ENCODE assay signal across 23 cellular contexts in the genomic region with DNA sequence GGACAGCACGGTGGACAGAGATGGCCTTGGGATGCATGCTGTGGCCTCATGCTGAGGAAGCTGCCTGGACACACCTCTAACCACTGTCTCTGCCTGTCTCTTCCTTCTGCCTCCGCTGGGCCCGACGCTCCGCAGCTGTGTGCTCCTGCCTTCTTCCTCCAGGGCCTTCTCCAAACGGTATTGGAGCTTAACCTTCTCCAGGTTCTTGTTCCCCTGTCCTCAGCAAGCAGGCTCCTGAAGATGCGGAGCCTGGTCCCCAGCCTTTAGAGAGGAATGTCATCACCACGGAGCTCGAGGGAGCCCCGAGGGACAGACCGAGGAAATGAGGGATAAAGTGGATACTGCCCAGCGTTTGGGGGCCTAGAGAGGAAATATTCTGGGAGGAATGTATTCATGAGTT.
DNase-seq lines count a peak whose midpoint lies in the region; ATAC-seq and TF ChIP-seq lines count a peak whose summit lies in the region.
"Had no signal": no experiment of that assay in that cellular context is flagged by ENCODE, and none has a peak within 500 bp of the region (broad histone marks: within the 10 kb centered on the region; RNA-seq: fewer than 3 reads in every experiment).

No MANE protein-coding gene starts in this region.

- H3K4me3 ChIP-seq in heart right ventricle (no peak overlapping the region), endodermal cell (ENCODE audit: low read length) (no peak overlapping the region), BE2C (ENCODE audit: low read depth, low read length) (no peak overlapping the region)
- H3K4me3 ChIP-seq: ascending aorta, GM12878, hepatocyte, SJCRH30 had no signal

- H3K4me1 ChIP-seq in heart right ventricle (peaks cover 9 to 46% (median 27%) of the 10 kb centered on the region in 9 donors), endodermal cell (ENCODE audit: control insufficient read depth, insufficient read depth, low read length) (peaks cover 3% of the 10 kb centered on the region), BE2C (no peaks in the 10 kb centered on the region)
- H3K4me1 ChIP-seq: ascending aorta, SJCRH30 had no signal

- H3K9me3 ChIP-seq in heart right ventricle, result no peaks in the 10 kb centered on the region
- H3K9me3 ChIP-seq in endodermal cell (ENCODE audit: control insufficient read depth, low read length), result no peaks in the 10 kb centered on the region
- no peaks in the 10 kb centered on the region for H3K9me3 ChIP-seq in BE2C
- H3K9me3 ChIP-seq: ascending aorta, SJCRH30 had no signal

- TF ChIP-seq CTCF in heart right ventricle (IDR thresholded peaks at IDR 0.05) (no peak), endodermal cell (conservative IDR thresholded peaks at IDR 0.05) (no peak), omental fat pad (IDR thresholded peaks at IDR 0.05) (no peak), BE2C (IDR thresholded peaks at IDR 0.05; ENCODE audit: low read depth, low read length) (no peak)

- H3K36me3 ChIP-seq in heart right ventricle (peaks cover 0 to 63% (median 0%) of the 10 kb centered on the region in 9 donors), endodermal cell (ENCODE audit: control insufficient read depth, insufficient read depth, low read length) (no peaks in the 10 kb centered on the region), BE2C (no peaks in the 10 kb centered on the region)
- H3K36me3 ChIP-seq: ascending aorta, SJCRH30 had no signal

- ATAC-seq in heart right ventricle (no peak), omental fat pad (ENCODE audit: low FRiP score) (no peak)
- ATAC-seq: activated CD8-positive, alpha-beta T cell treated with anti-CD3 and anti-CD28 coated beads, Interleukin-2, amount 10 ng/mL, durations not matched to agents 7 days and 5 days; activated naive CD4-positive, alpha-beta T cell treated with anti-CD3 and anti-CD28 coated beads, Interleukin-2, amount 50 U/mL, for 72 hours; activated T-cell treated with anti-CD3 and anti-CD28 coated beads, Interleukin-2, amount 50 U/mL, for 72 hours; GM12878; Panc1 had no signal

- intact Hi-C loops in cardiac septum (cut with DNase I) (loop anchor here (5.0 to 10.0 kb wide), 2 partner anchors 61 to 134 kb away; no protein-coding TSS in a partner anchor), heart right ventricle (cut with DNase I) (loop anchor here in 7 of 10 donors (5.0 to 10.0 kb wide), 6 partner anchors 61 to 546 kb away; no protein-coding TSS in a partner anchor)

- no peak overlapping the region for H3K27ac ChIP-seq in heart right ventricle
- no peak overlapping the region for H3K27ac ChIP-seq in endodermal cell (ENCODE audit: low read depth, low read length)
- H3K27ac ChIP-seq: ascending aorta, hepatocyte, SJCRH30 had no signal

- H3K36me3 Mint-ChIP-seq in endodermal cell (ENCODE audit: low read depth), result no peaks in the 10 kb centered on the region
- H3K36me3 Mint-ChIP-seq: activated naive CD4-positive, alpha-beta T cell treated with anti-CD3 and anti-CD28 coated beads, Interleukin-2, amount 50 U/mL, for 72 hours had no signal

- H3K9ac ChIP-seq in endodermal cell (ENCODE audit: extremely low read depth, low read length, poor library complexity, severe bottlenecking), result no peak overlapping the region

- H3K27me3 ChIP-seq in heart right ventricle, result no peaks in the 10 kb centered on the region
- H3K27me3 ChIP-seq in endodermal cell (ENCODE audit: control insufficient read depth, insufficient read depth, low read length, poor library complexity, severe bottlenecking), result no peaks in the 10 kb centered on the region
- no peaks in the 10 kb centered on the region for H3K27me3 ChIP-seq in BE2C
- H3K27me3 ChIP-seq: ascending aorta, SJCRH30 had no signal

- peaks cover 16% of the 10 kb centered on the region for H3K4me1 Mint-ChIP-seq in endodermal cell

- no peak overlapping the region for H3K4me3 Mint-ChIP-seq in endodermal cell
- H3K4me3 Mint-ChIP-seq: activated CD8-positive, alpha-beta T cell treated with anti-CD3 and anti-CD28 coated beads, Interleukin-2, amount 10 ng/mL, durations not matched to agents 7 days and 5 days; activated T-cell treated with anti-CD3 and anti-CD28 coated beads, Interleukin-2, amount 50 U/mL, for 72 hours; nephron progenitor cell had no signal

- H3K27me3 Mint-ChIP-seq in endodermal cell (ENCODE audit: insufficient read depth), result no peaks in the 10 kb centered on the region

- no peak overlapping the region for H3K27ac Mint-ChIP-seq in endodermal cell
- H3K27ac Mint-ChIP-seq: activated CD8-positive, alpha-beta T cell treated with anti-CD3 and anti-CD28 coated beads, Interleukin-2, amount 10 ng/mL, durations not matched to agents 7 days and 5 days; activated T-cell treated with anti-CD3 and anti-CD28 coated beads, Interleukin-2, amount 50 U/mL, for 72 hours; nephron progenitor cell had no signal

- 60 to 63% methylated on average over 12 of the region's 12 CpGs for WGBS in heart right ventricle, 2 donors
- 82% methylated on average over 12 of the region's 12 CpGs; no CpG with 5 or more reads in 1 of the 2 experiments for WGBS in endodermal cell (ENCODE audit: insufficient coverage in 1 of 2, insufficient read length in 1 of 2), 2 experiments

- H3K9me3 Mint-ChIP-seq in endodermal cell, result no peaks in the 10 kb centered on the region
- H3K9me3 Mint-ChIP-seq: activated naive CD4-positive, alpha-beta T cell treated with anti-CD3 and anti-CD28 coated beads, Interleukin-2, amount 50 U/mL, for 72 hours; activated T-cell treated with anti-CD3 and anti-CD28 coated beads, Interleukin-2, amount 50 U/mL, for 72 hours; nephron progenitor cell had no signal

- DNase-seq in cardiac septum (ENCODE audit: low spot score) (peak; percentile 51), heart right ventricle (no peak), endodermal cell (peak; percentile 34), omental fat pad (ENCODE audit: low spot score) (peak; percentile 14), ureter (ENCODE audit: low spot score) (peak; percentile 17), BE2C (no peak), NCI-H128 (lab: John Stamatoyannopoulos, UW; ENCODE audit: unreplicated experiment) (no peak)
- DNase-seq: activated CD4-positive, alpha-beta T cell treated with anti-CD3 and anti-CD28 coated beads for 1 hour; activated CD8-positive, alpha-beta T cell treated with anti-CD3 and anti-CD28 coated beads, Interleukin-2, amount 10 ng/mL, durations not matched to agents 7 days and 5 days; activated T-cell treated with anti-CD3 and anti-CD28 coated beads, Interleukin-2, amount 50 U/mL, for 72 hours; cerebellar nuclear complex; Karpas-422; NCI-H1694 treated with DMSO at 0.1 percent for 48 hours; NCI-H2171 treated with DMSO at 0.1 percent for 48 hours; NCI-H526 treated with DMSO at 0.1 percent for 48 hours; nephron progenitor cell; SJCRH30; small intestine had no signal

Comparison
In these comparisons a context has a peak if more than half of its experiments do, and no peak if none do; other contexts are left out.
1. DNase-seq: peak in cardiac septum (single experiment), endodermal cell (single experiment), omental fat pad (single experiment) and ureter (single experiment); none in heart right ventricle (0 of 2), BE2C (single experiment) and NCI-H128 (single experiment).